ENCODE assay signal across 13 cellular contexts in the genomic region with DNA sequence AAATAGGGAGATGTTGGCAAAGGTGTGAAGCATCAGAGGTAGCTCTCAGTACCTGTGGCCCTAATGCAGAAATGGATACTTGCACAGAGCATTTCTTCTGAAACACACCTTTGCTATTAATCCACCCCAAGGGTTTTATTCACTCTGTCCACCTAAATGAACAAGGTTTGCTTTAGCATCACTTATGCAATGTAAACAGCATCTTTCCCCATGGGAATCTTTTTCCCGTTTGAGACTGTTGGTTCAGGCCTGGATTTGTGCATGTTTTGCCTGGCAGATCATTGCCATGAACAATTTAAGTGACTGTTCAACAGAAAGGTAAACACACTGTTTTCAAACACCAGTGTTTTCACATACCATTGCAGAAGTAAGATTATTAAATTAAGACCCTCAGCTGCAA.
DNase-seq lines count a peak whose midpoint lies in the region; TF ChIP-seq lines count a peak whose summit lies in the region.
"Had no signal": no experiment of that assay in that cellular context is flagged by ENCODE, and none has a peak within 500 bp of the region (broad histone marks: within the 10 kb centered on the region; RNA-seq: fewer than 3 reads in every experiment).

No MANE protein-coding gene starts in this region.

- CTCF ChIA-PET in HEK293 (lab: Yijun Ruan, JAX), result interaction anchor here (0.7 kb wide), 1 partner anchor 74 kb away, joined by 3 read pairs; no protein-coding TSS in a partner anchor

- POLR2A ChIA-PET in HEK293 (lab: Yijun Ruan, JAX), result no interaction called here

- TF ChIP-seq CTCF in HEK293 (tag by site-specific recombination; IDR thresholded peaks at IDR 0.05) (no peak), suprapubic skin (IDR thresholded peaks at IDR 0.05) (no peak)

- 59% methylated on average over 1 of the region's 1 CpG for WGBS in suprapubic skin

- H3K9me3 ChIP-seq in HEK293 (ENCODE audit: control insufficient read depth, insufficient read depth, low read depth, low read length) (no peaks in the 10 kb centered on the region), suprapubic skin (no peaks in the 10 kb centered on the region)

- H3K36me3 ChIP-seq in HEK293 (ENCODE audit: control insufficient read depth in 2 of 2, insufficient read depth in 1 of 2, low read length in 2 of 2) (no peaks in the 10 kb centered on the region), suprapubic skin (no peaks in the 10 kb centered on the region)

- no peak overlapping the region for H3K27ac ChIP-seq in HEK293 (ENCODE audit: extremely low read depth, low read depth, low read length)
- no peak overlapping the region for H3K27ac ChIP-seq in suprapubic skin
- H3K27ac ChIP-seq: GM23248, HL-60 had no signal

- H3K4me1 ChIP-seq in HEK293 (ENCODE audit: control insufficient read depth, insufficient read depth, low read length) (no peaks in the 10 kb centered on the region), suprapubic skin (no peaks in the 10 kb centered on the region)

- peak; percentile 31 for DNase-seq in NCI-H345 (lab: John Stamatoyannopoulos, UW)
- DNase-seq in NCI-H345 treated with DMSO at 0.1 percent for 48 hours (lab: John Stamatoyannopoulos, UW; ENCODE audit: unreplicated experiment), result no peak
- peak; percentile 70 for DNase-seq in NCI-H526 treated with DMSO at 0.1 percent for 48 hours (lab: John Stamatoyannopoulos, UW)
- DNase-seq in NCI-H2196 (lab: John Stamatoyannopoulos, UW; ENCODE audit: unreplicated experiment), result no peak
- no peak for DNase-seq in activated CD8-positive, alpha-beta memory T cell treated with anti-CD3 and anti-CD28 coated beads, Interleukin-2, amount 50 U/mL, for 48 hours
- no peak for DNase-seq in suprapubic skin (ENCODE audit: low spot score in 2 of 2)
- DNase-seq: C1 segment of cervical spinal cord; CD4-positive, alpha-beta T cell; DMS79 treated with DMSO at 0.1 percent for 48 hours; EL; GM23248 had no signal

- TF ChIP-seq EP300 in suprapubic skin (IDR thresholded peaks at IDR 0.05), result no peak

- no peak overlapping the region for H3K4me3 ChIP-seq in HEK293 (ENCODE audit: low read depth, low read length)
- no peak overlapping the region for H3K4me3 ChIP-seq in suprapubic skin
- H3K4me3 ChIP-seq: GM23248 had no signal

- no peak for TF ChIP-seq POLR2A in suprapubic skin (IDR thresholded peaks at IDR 0.05)

- H3K27me3 ChIP-seq in suprapubic skin, result no peaks in the 10 kb centered on the region

TF ChIP-seq in HEK293, 187 proteins besides CTCF, POLR2A, EP300 and RAD21:
- TF ChIP-seq, protein P1, sequence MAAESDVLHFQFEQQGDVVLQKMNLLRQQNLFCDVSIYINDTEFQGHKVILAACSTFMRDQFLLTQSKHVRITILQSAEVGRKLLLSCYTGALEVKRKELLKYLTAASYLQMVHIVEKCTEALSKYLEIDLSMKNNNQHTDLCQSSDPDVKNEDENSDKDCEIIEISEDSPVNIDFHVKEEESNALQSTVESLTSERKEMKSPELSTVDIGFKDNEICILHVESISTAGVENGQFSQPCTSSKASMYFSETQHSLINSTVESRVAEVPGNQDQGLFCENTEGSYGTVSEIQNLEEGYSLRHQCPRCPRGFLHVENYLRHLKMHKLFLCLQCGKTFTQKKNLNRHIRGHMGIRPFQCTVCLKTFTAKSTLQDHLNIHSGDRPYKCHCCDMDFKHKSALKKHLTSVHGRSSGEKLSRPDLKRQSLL (tag by site-specific recombination; IDR thresholded peaks at IDR 0.05), result no peak
- 0 out of 2 replicates have a peak, but pooled peaks have one; percentile 12 for TF ChIP-seq FEZF1 (tag by site-specific recombination; IDR thresholded peaks at IDR 0.05)

Comparison
In these comparisons a context has a peak if more than half of its experiments do, and no peak if none do; other contexts are left out.
1. DNase-seq: peak in NCI-H345 (single experiment) and NCI-H526 treated with DMSO at 0.1 percent for 48 hours (single experiment); none in NCI-H345 treated with DMSO at 0.1 percent for 48 hours (single experiment), NCI-H2196 (single experiment), activated CD8-positive, alpha-beta memory T cell treated with anti-CD3 and anti-CD28 coated beads, Interleukin-2, amount 50 U/mL, for 48 hours (single experiment) and suprapubic skin (0 of 2).